29 cellular contexts compared by ENCODE assay signal in genomic region chr16:59567496-59567895, GRCh38.
"Had no signal": no experiment of that assay in that cellular context is flagged by ENCODE, and none has a peak within 500 bp of the region (broad histone marks: within the 10 kb centered on the region; RNA-seq: fewer than 3 reads in every experiment).

No MANE protein-coding gene starts in this region.

- H3K27me3 ChIP-seq: ovary, right lobe of liver, sigmoid colon, stomach, thyroid gland, transverse colon, upper lobe of right lung, uterus had no signal

- H2AFZ ChIP-seq: parathyroid adenoma had no signal

- H3K27ac Mint-ChIP-seq: naive thymus-derived CD8-positive, alpha-beta T cell; natural killer cell treated with Interleukin-12 subunit alpha and Interleukin-12 subunit beta and Interleukin-15 and Interleukin-18, amount 100 ng/mL, for 72 hours; nephron progenitor cell; progenitor cell of endocrine pancreas; stimulated activated effector memory CD8-positive, alpha-beta T cell treated with anti-CD3 and anti-CD28 coated beads, Interleukin-12 subunit alpha, Interleukin-12 subunit beta, amount 100 ng/mL, for 72 hours; stimulated activated naive B cell treated with anti-CD40 and anti-IgM and Interleukin-4, amounts not matched to agents 10 μg/mL and 1 μg/mL and 100 μg/mL, for 72 hours; stimulated activated naive CD8-positive, alpha-beta T cell treated with anti-CD3 and anti-CD28 coated beads, Interleukin-15, Interleukin-2, amounts not matched to agents 100 ng/mL and 50 ng/mL, for 24 hours; type B pancreatic cell had no signal

- H3K36me3 ChIP-seq: ovary, right lobe of liver, sigmoid colon, stomach, thoracic aorta, thyroid gland, transverse colon, upper lobe of right lung, uterus had no signal

- H3K4me3 ChIP-seq: ovary, psoas muscle, right lobe of liver, sigmoid colon, stomach, thoracic aorta, thyroid gland, transverse colon, upper lobe of right lung, uterus had no signal

- H3K27ac ChIP-seq: ovary, parathyroid adenoma, psoas muscle, right lobe of liver, sigmoid colon, stomach, thoracic aorta, thyroid gland, transverse colon, upper lobe of right lung, uterus had no signal

- H3K9ac ChIP-seq: parathyroid adenoma had no signal

- FAIRE-seq: small intestine had no signal

- H3K4me1 Mint-ChIP-seq: naive thymus-derived CD8-positive, alpha-beta T cell; stimulated activated effector memory CD8-positive, alpha-beta T cell treated with anti-CD3 and anti-CD28 coated beads, Interleukin-12 subunit alpha, Interleukin-12 subunit beta, amount 100 ng/mL, for 72 hours; stimulated activated naive B cell treated with anti-CD40 and anti-IgM and Interleukin-4, amounts not matched to agents 10 μg/mL and 1 μg/mL and 100 μg/mL, for 72 hours had no signal

- H3K9me3 ChIP-seq: ovary, psoas muscle, right lobe of liver, stomach, thoracic aorta, thyroid gland, transverse colon, upper lobe of right lung, uterus had no signal

- H3K9me3 Mint-ChIP-seq: type B pancreatic cell had no signal

- DNase-seq: naive thymus-derived CD8-positive, alpha-beta T cell; nephron progenitor cell; occipital lobe; ovary; posterior cingulate gyrus; psoas muscle; right cardiac atrium; right lobe of liver; sigmoid colon; small intestine; stimulated activated CD4-positive, alpha-beta T cell treated with anti-CD3 and anti-CD28 coated beads, Interleukin-15, amount 100 ng/mL, for 24 hours; stimulated activated CD4-positive, alpha-beta T cell treated with anti-CD3 and anti-CD28 coated beads, Interleukin-2, amount 100 ng/mL, for 24 hours; stimulated activated CD4-positive, alpha-beta T cell treated with anti-CD3 and anti-CD28 coated beads, Interleukin-2, amount 100 ng/mL, for 48 hours; stimulated activated CD4-positive, alpha-beta T cell treated with anti-CD3 and anti-CD28 coated beads, Interleukin-4, amount 100 ng/mL, for 24 hours; stimulated activated naive B cell treated with anti-CD40 and anti-IgM and Interleukin-4, amounts not matched to agents 10 μg/mL and 1 μg/mL and 100 μg/mL, for 72 hours; stimulated activated naive CD4-positive, alpha-beta T cell treated with Interleukin-2 at 50 U/mL for 16 hours; stomach; thyroid gland; transverse colon; upper lobe of right lung; uterus had no signal

- H3K4me3 Mint-ChIP-seq: naive thymus-derived CD8-positive, alpha-beta T cell; natural killer cell treated with Interleukin-12 subunit alpha and Interleukin-12 subunit beta and Interleukin-15 and Interleukin-18, amount 100 ng/mL, for 72 hours; nephron progenitor cell; neural crest cell; stimulated activated effector memory CD8-positive, alpha-beta T cell treated with anti-CD3 and anti-CD28 coated beads, Interleukin-12 subunit alpha, Interleukin-12 subunit beta, amount 100 ng/mL, for 72 hours; stimulated activated naive B cell treated with anti-CD40 and anti-IgM and Interleukin-4, amounts not matched to agents 10 μg/mL and 1 μg/mL and 100 μg/mL, for 72 hours; stimulated activated naive CD8-positive, alpha-beta T cell treated with anti-CD3 and anti-CD28 coated beads, Interleukin-15, Interleukin-2, amounts not matched to agents 100 ng/mL and 50 ng/mL, for 24 hours; type B pancreatic cell had no signal

- H3K79me2 ChIP-seq: parathyroid adenoma had no signal

- ATAC-seq: naive thymus-derived CD8-positive, alpha-beta T cell; natural killer cell treated with Interleukin-12 subunit alpha and Interleukin-12 subunit beta and Interleukin-15 and Interleukin-18, amount 100 ng/mL, for 72 hours; psoas muscle; right cardiac atrium; right lobe of liver; stimulated activated effector memory CD8-positive, alpha-beta T cell treated with anti-CD3 and anti-CD28 coated beads, Interleukin-12 subunit alpha, Interleukin-12 subunit beta, amount 100 ng/mL, for 72 hours; stimulated activated naive B cell treated with anti-CD40 and anti-IgM and Interleukin-4, amounts not matched to agents 10 μg/mL and 1 μg/mL and 100 μg/mL, for 72 hours; upper lobe of right lung had no signal

- H3K4me1 ChIP-seq: parathyroid adenoma, psoas muscle, right lobe of liver, stomach, thyroid gland, transverse colon, upper lobe of right lung, uterus had no signal

- H3K36me3 Mint-ChIP-seq: naive thymus-derived CD8-positive, alpha-beta T cell; natural killer cell treated with Interleukin-12 subunit alpha and Interleukin-12 subunit beta and Interleukin-15 and Interleukin-18, amount 100 ng/mL, for 72 hours; stimulated activated effector memory CD8-positive, alpha-beta T cell treated with anti-CD3 and anti-CD28 coated beads, Interleukin-12 subunit alpha, Interleukin-12 subunit beta, amount 100 ng/mL, for 72 hours; stimulated activated naive B cell treated with anti-CD40 and anti-IgM and Interleukin-4, amounts not matched to agents 10 μg/mL and 1 μg/mL and 100 μg/mL, for 72 hours; type B pancreatic cell had no signal

- H3K27me3 Mint-ChIP-seq: naive thymus-derived CD8-positive, alpha-beta T cell; natural killer cell treated with Interleukin-12 subunit alpha and Interleukin-12 subunit beta and Interleukin-15 and Interleukin-18, amount 100 ng/mL, for 72 hours; progenitor cell of endocrine pancreas; stimulated activated naive B cell treated with anti-CD40 and anti-IgM and Interleukin-4, amounts not matched to agents 10 μg/mL and 1 μg/mL and 100 μg/mL, for 72 hours; stimulated activated naive CD8-positive, alpha-beta T cell treated with anti-CD3 and anti-CD28 coated beads, Interleukin-15, Interleukin-2, amounts not matched to agents 100 ng/mL and 50 ng/mL, for 24 hours; type B pancreatic cell had no signal
